20 cellular contexts compared by ENCODE assay signal in genomic region chr19:33096005-33096404, GRCh38. TPM values are rescaled to one million over a fixed set of nuclear protein-coding genes. Genes with fewer than 3 reads are reported as not detected.
DNase-seq lines count a peak whose midpoint lies in the region; ATAC-seq, FAIRE-seq and TF ChIP-seq lines count a peak whose summit lies in the region.
"Had no signal": no experiment of that assay in that cellular context is flagged by ENCODE, and none has a peak within 500 bp of the region (broad histone marks: within the 10 kb centered on the region; RNA-seq: fewer than 3 reads in every experiment).

No MANE protein-coding gene starts in this region.

- no peak for TF ChIP-seq CTCF in bronchial epithelial cell (IDR thresholded peaks at IDR 0.05; ENCODE audit: insufficient read depth, low read length, severe bottlenecking)
- TF ChIP-seq CTCF in mucosa of descending colon (IDR thresholded peaks at IDR 0.05): no peak
- no peak for TF ChIP-seq CTCF in suprapubic skin (IDR thresholded peaks at IDR 0.05)

- no peak overlapping the region for H4K8ac ChIP-seq in mesenchymal stem cell (ENCODE audit: low read length)

- ATAC-seq in activated CD4-positive, CD25-positive, alpha-beta regulatory T cell treated with anti-CD3 and anti-CD28 coated beads, Interleukin-2, amount 50 U/mL, for 24 hours: peak; percentile 84 to 90
- peak; percentile 45 for ATAC-seq in mucosa of descending colon

- H3K27ac ChIP-seq in suprapubic skin: no peak overlapping the region
- no peak overlapping the region for H3K27ac ChIP-seq in mesenchymal stem cell (ENCODE audit: low read length, poor library complexity, severe bottlenecking)
- H3K27ac ChIP-seq: BLaER1 treated with 17β-estradiol and CSF1 and Interleukin-3, amounts not matched to agents 10 nM and 100 nM had no signal

- H2BK15ac ChIP-seq in mesenchymal stem cell (ENCODE audit: low read depth, poor library complexity, severe bottlenecking): no peak overlapping the region

- no peak overlapping the region for H3K4ac ChIP-seq in mesenchymal stem cell (ENCODE audit: low read depth in 1 of 2, low read length in 2 of 2)

- H3K9me3 ChIP-seq in mucosa of descending colon (no peaks in the 10 kb centered on the region), suprapubic skin (no peaks in the 10 kb centered on the region), mesenchymal stem cell (ENCODE audit: control insufficient read depth, low read length) (no peaks in the 10 kb centered on the region)
- H3K9me3 ChIP-seq: BLaER1 treated with 17β-estradiol and CSF1 and Interleukin-3, amounts not matched to agents 10 nM and 100 nM had no signal

- no peak overlapping the region for H3K23ac ChIP-seq in mesenchymal stem cell (ENCODE audit: low read length in 2 of 2)

- H3K14ac ChIP-seq in mesenchymal stem cell (ENCODE audit: low read length in 2 of 2): no peak overlapping the region

- no peak overlapping the region for H2AFZ ChIP-seq in mesenchymal stem cell (ENCODE audit: low read depth, low read length)

- H3K18ac ChIP-seq in mesenchymal stem cell (ENCODE audit: low read depth in 1 of 2, low read length in 2 of 2): no peak overlapping the region

- no peaks in the 10 kb centered on the region for H3K27me3 ChIP-seq in bronchial epithelial cell (ENCODE audit: control insufficient read depth, insufficient read depth, low read length)
- H3K27me3 ChIP-seq in suprapubic skin: no peaks in the 10 kb centered on the region
- no peaks in the 10 kb centered on the region for H3K27me3 ChIP-seq in mesenchymal stem cell (ENCODE audit: control insufficient read depth in 1 of 2, insufficient read depth in 1 of 2, low read length in 2 of 2)
- H3K27me3 ChIP-seq: BLaER1 treated with 17β-estradiol and CSF1 and Interleukin-3, amounts not matched to agents 10 nM and 100 nM had no signal

- no peak for TF ChIP-seq POLR2A in suprapubic skin (IDR thresholded peaks at IDR 0.05)

- H3K4me2 ChIP-seq in mesenchymal stem cell (ENCODE audit: low read length, poor library complexity, severe bottlenecking): no peak overlapping the region
- H3K4me2 ChIP-seq: BLaER1 treated with 17β-estradiol and CSF1 and Interleukin-3, amounts not matched to agents 10 nM and 100 nM had no signal

- H3K79me1 ChIP-seq in mesenchymal stem cell (replicated peaks; ENCODE audit: low read length, poor library complexity, severe bottlenecking): no peaks in the 10 kb centered on the region

- peaks cover 12% of the 10 kb centered on the region for H3K36me3 ChIP-seq in bronchial epithelial cell (ENCODE audit: control insufficient read depth, insufficient read depth, low read length)
- H3K36me3 ChIP-seq in mucosa of descending colon (ENCODE audit: low read depth): peaks cover 8% of the 10 kb centered on the region
- peaks cover 84% of the 10 kb centered on the region for H3K36me3 ChIP-seq in suprapubic skin
- peaks cover 46 to 68% of the 10 kb centered on the region in 2 experiments for H3K36me3 ChIP-seq in mesenchymal stem cell (ENCODE audit: control insufficient read depth in 1 of 2, insufficient read depth in 2 of 2, low read depth in 1 of 2, low read length in 2 of 2)

- TF ChIP-seq EP300 in suprapubic skin (IDR thresholded peaks at IDR 0.05): no peak

- no peak overlapping the region for H3K9ac ChIP-seq in mesenchymal stem cell (ENCODE audit: low read length)
- H3K9ac ChIP-seq: BLaER1 treated with 17β-estradiol and CSF1 and Interleukin-3, amounts not matched to agents 10 nM and 100 nM had no signal

- intact Hi-C loops in mucosa of descending colon (cut with DNase I, micrococcal nuclease): no loop called here

- no peak overlapping the region for H4K91ac ChIP-seq in mesenchymal stem cell (ENCODE audit: low read length)

- DNase-seq in activated CD4-positive, CD25-positive, alpha-beta regulatory T cell treated with anti-CD3 and anti-CD28 coated beads, Interleukin-2, amount 50 U/mL, for 72 hours: no peak
- DNase-seq in HT-29 (ENCODE audit: low spot score) (peak; percentile 70), bronchial epithelial cell (ENCODE audit: low read depth) (peak; percentile 87), mucosa of descending colon (no peak), suprapubic skin (ENCODE audit: low spot score in 2 of 2) (no peak), mesenchymal stem cell (no peak)
- no peak for DNase-seq in activated CD8-positive, alpha-beta memory T cell treated with anti-CD3 and anti-CD28 coated beads, Interleukin-2, amount 50 U/mL, for 4 hours
- DNase-seq: 8988T; CD8-positive, alpha-beta memory T cell; DMS 273 treated with DMSO at 0.1 percent for 48 hours; H7; Kasumi-1; NCI-H187; NCI-H345; NCI-H526 treated with DMSO at 0.1 percent for 48 hours; OCI-M1 had no signal

- FAIRE-seq in bronchial epithelial cell (lab: Jason Lieb, UNC): no peak
- FAIRE-seq: GM19239, HTR-8/SVneo had no signal

- H2AK5ac ChIP-seq in mesenchymal stem cell (ENCODE audit: low read length, severe bottlenecking): no peak overlapping the region

- no peak overlapping the region for H2BK120ac ChIP-seq in mesenchymal stem cell (ENCODE audit: low read depth, low read length)

- no peak overlapping the region for H3K4me3 ChIP-seq in bronchial epithelial cell (ENCODE audit: low read depth, low read length)
- no peak overlapping the region for H3K4me3 ChIP-seq in mucosa of descending colon
- no peak overlapping the region for H3K4me3 ChIP-seq in suprapubic skin
- no peak overlapping the region for H3K4me3 ChIP-seq in mesenchymal stem cell (ENCODE audit: insufficient read depth in 1 of 2, low read depth in 1 of 2, low read length in 2 of 2)
- H3K4me3 ChIP-seq: BLaER1 treated with 17β-estradiol and CSF1 and Interleukin-3, amounts not matched to agents 10 nM and 100 nM had no signal

- WGBS in suprapubic skin: 91% methylated on average over 4 of the region's 4 CpGs
- WGBS in mesenchymal stem cell: 95% methylated on average over 4 of the region's 4 CpGs

- H3K4me1 ChIP-seq in mucosa of descending colon (ENCODE audit: low read depth): no peaks in the 10 kb centered on the region
- no peaks in the 10 kb centered on the region for H3K4me1 ChIP-seq in suprapubic skin
- peaks cover 9% of the 10 kb centered on the region for H3K4me1 ChIP-seq in mesenchymal stem cell (ENCODE audit: control insufficient read depth, insufficient read depth, low read depth, low read length)

- no peak overlapping the region for H2BK5ac ChIP-seq in mesenchymal stem cell (ENCODE audit: low read depth, low read length, poor library complexity, severe bottlenecking)

- no peak overlapping the region for H2BK12ac ChIP-seq in mesenchymal stem cell (ENCODE audit: low read length in 2 of 2)

RNA-seq across cellular contexts. Expression of gene GPATCH1, which starts 15.0 kb away (rescaled TPM):
- total RNA-seq in HT-29 (2014; rRNA removed; shearing (Covaris generic)): 10.8 and 13.6 TPM in 2 replicates
- total RNA-seq in bronchial epithelial cell (6.3 and 8.2 TPM in 2 replicates), mucosa of descending colon (10 to 100 TPM; 11.9 to 12.4 (median 11.9) TPM), suprapubic skin (10 to 100 TPM in 3 of 4 donors, 1 to 10 TPM in 1; 8.0 to 29.3 (median 14.3) TPM)
- polyA plus RNA-seq in mesenchymal stem cell (2013, experiment 1 of 2): 3.7 TPM
- polyA plus RNA-seq in mesenchymal stem cell (2013, experiment 2 of 2): 3.7 TPM

RNA-seq across cellular contexts. Expression of gene RHPN2, which starts 31.3 kb away (rescaled TPM):
- total RNA-seq in HT-29 (2014; rRNA removed; shearing (Covaris generic)): 89.9 and 102 TPM in 2 replicates
- total RNA-seq in bronchial epithelial cell: 16.3 and 22.1 TPM in 2 replicates
- 10 to 100 TPM; 37.3 to 72.7 (median 68.3) TPM for total RNA-seq in mucosa of descending colon
- total RNA-seq in suprapubic skin: 10 to 100 TPM in 3 of 4 donors, 1 to 10 TPM in 1; 7.8 to 39.7 (median 18.5) TPM
- 3.8 TPM for polyA plus RNA-seq in mesenchymal stem cell (2013, experiment 1 of 2)
- 3.6 TPM for polyA plus RNA-seq in mesenchymal stem cell (2013, experiment 2 of 2)

RNA-seq across cellular contexts. Expression of gene WDR88, which starts 35.9 kb away (rescaled TPM):
- total RNA-seq in HT-29 (2014; rRNA removed; shearing (Covaris generic)): not detected in 2 replicates
- total RNA-seq in bronchial epithelial cell: not detected in 2 replicates
- not detected for total RNA-seq in mucosa of descending colon
- total RNA-seq in suprapubic skin: not detected
- polyA plus RNA-seq in mesenchymal stem cell (2013, experiment 1 of 2): not detected
- not detected for polyA plus RNA-seq in mesenchymal stem cell (2013, experiment 2 of 2)
- total RNA-seq: CD8-positive, alpha-beta memory T cell; H7 had no signal

Comparison
In these comparisons a context has a peak if more than half of its experiments do, and no peak if none do; other contexts are left out.
1. DNase-seq: peak in HT-29 (single experiment) and bronchial epithelial cell (single experiment); none in activated CD4-positive, CD25-positive, alpha-beta regulatory T cell treated with anti-CD3 and anti-CD28 coated beads, Interleukin-2, amount 50 U/mL, for 72 hours (single experiment), mucosa of descending colon (0 of 3), suprapubic skin (0 of 2), activated CD8-positive, alpha-beta memory T cell treated with anti-CD3 and anti-CD28 coated beads, Interleukin-2, amount 50 U/mL, for 4 hours (single experiment) and mesenchymal stem cell (single experiment).